ENCODE assay signal across 8 cellular contexts in genomic region chr12:6958609-6959375, GRCh38. TPM values are rescaled to one million over a fixed set of nuclear protein-coding genes. Genes with fewer than 3 reads are reported as not detected.
DNase-seq lines count a peak whose midpoint lies in the region; ATAC-seq and TF ChIP-seq lines count a peak whose summit lies in the region.

No MANE protein-coding gene starts in this region.

- H3K4me3 Mint-ChIP-seq in GM23338 = no peak overlapping the region
- peak overlapping the region; percentile 88 for H3K4me3 Mint-ChIP-seq in activated T-helper 2 cell treated with anti-CD3 and anti-CD28 coated beads, Interferon-gamma antibody, Interleukin-2, Interleukin-4, amounts not matched to agents 10 μg/mL and 5 μg/mL and 100 μg/mL, durations not matched to agents 14 hours and 24 hours and 36 hours (ENCODE audit: low read depth)

- H3K27me3 ChIP-seq in GM23338 (ENCODE audit: insufficient read depth) = no peaks in the 10 kb centered on the region
- no peaks in the 10 kb centered on the region for H3K27me3 ChIP-seq in lower lobe of right lung (ENCODE audit: low read depth)

- H3K4me1 ChIP-seq in GM23338 (ENCODE audit: insufficient read depth) = peaks cover 26% of the 10 kb centered on the region
- H3K4me1 ChIP-seq in lower lobe of right lung = peaks cover 91% of the 10 kb centered on the region

- peak; percentile 84 for DNase-seq in GM12864 (ENCODE audit: low read depth)
- no peak for DNase-seq in GM23338 (ENCODE audit: low spot score)
- peak; percentile 86 for DNase-seq in NOMO-1 treated with dmso at 0.1 percent for 144 hours (lab: John Stamatoyannopoulos, UW; ENCODE audit: unreplicated experiment)
- peak; percentile 68 for DNase-seq in activated T-helper 2 cell treated with anti-CD3 and anti-CD28 coated beads, Interferon-gamma antibody, Interleukin-2, Interleukin-4, amounts not matched to agents 10 μg/mL and 5 μg/mL and 100 μg/mL, durations not matched to agents 14 hours and 24 hours and 36 hours (ENCODE audit: low spot score)
- DNase-seq in lower lobe of right lung = peak; percentile 52
- DNase-seq in NCI-H69 (lab: John Stamatoyannopoulos, UW) = no peak
- DNase-seq in NCI-H446 treated with DMSO at 0.1 percent for 48 hours (lab: John Stamatoyannopoulos, UW) = no peak
- DNase-seq in putamen (ENCODE audit: low spot score) = no peak

- H3K4me2 ChIP-seq in GM23338 = no peak overlapping the region

- no peaks in the 10 kb centered on the region for H3K9me3 Mint-ChIP-seq in GM23338
- H3K9me3 Mint-ChIP-seq in activated T-helper 2 cell treated with anti-CD3 and anti-CD28 coated beads, Interferon-gamma antibody, Interleukin-2, Interleukin-4, amounts not matched to agents 10 μg/mL and 5 μg/mL and 100 μg/mL, durations not matched to agents 14 hours and 24 hours and 36 hours = no peaks in the 10 kb centered on the region

- peaks cover 32% of the 10 kb centered on the region for H3K4me1 Mint-ChIP-seq in GM23338
- peaks cover 73% of the 10 kb centered on the region for H3K4me1 Mint-ChIP-seq in activated T-helper 2 cell treated with anti-CD3 and anti-CD28 coated beads, Interferon-gamma antibody, Interleukin-2, Interleukin-4, amounts not matched to agents 10 μg/mL and 5 μg/mL and 100 μg/mL, durations not matched to agents 14 hours and 24 hours and 36 hours (ENCODE audit: low read depth)

- peaks cover 15% of the 10 kb centered on the region for H3F3A ChIP-seq in GM23338 (replicated peaks; ENCODE audit: low read depth)

- H3K9me3 ChIP-seq in lower lobe of right lung = no peaks in the 10 kb centered on the region

- ATAC-seq in GM23338 (no peak), lower lobe of right lung (no peak)

- intact Hi-C loops in activated T-helper 2 cell treated with anti-CD3 and anti-CD28 coated beads, Interferon-gamma antibody, Interleukin-2, Interleukin-4, amounts not matched to agents 10 μg/mL and 5 μg/mL and 100 μg/mL, durations not matched to agents 14 hours and 24 hours and 36 hours (cut with micrococcal nuclease) = no loop called here
- intact Hi-C loops in lower lobe of right lung (cut with DNase I) = no loop called here

- no peaks in the 10 kb centered on the region for H3K9me2 ChIP-seq in GM23338 (ENCODE audit: insufficient read depth)

- H3K36me3 ChIP-seq in GM23338 (ENCODE audit: insufficient read depth) (no peaks in the 10 kb centered on the region), lower lobe of right lung (peaks cover 43% of the 10 kb centered on the region)

- TF ChIP-seq CTCF in GM12864 (IDR thresholded peaks at IDR 0.05; ENCODE audit: low read depth, low read length, missing control alignments) (no peak), GM23338 (conservative IDR thresholded peaks at IDR 0.05; ENCODE audit: low read depth in 2 of 2) (no peak), lower lobe of right lung (IDR thresholded peaks at IDR 0.05) (no peak)

- H3K27ac Mint-ChIP-seq in GM23338 = peak overlapping the region; percentile 85
- H3K27ac Mint-ChIP-seq in activated T-helper 2 cell treated with anti-CD3 and anti-CD28 coated beads, Interferon-gamma antibody, Interleukin-2, Interleukin-4, amounts not matched to agents 10 μg/mL and 5 μg/mL and 100 μg/mL, durations not matched to agents 14 hours and 24 hours and 36 hours = peak overlapping the region; percentile 97

- H3K79me2 ChIP-seq in GM23338 (replicated peaks; ENCODE audit: insufficient read depth) = peaks cover 9% of the 10 kb centered on the region

- H3K36me3 Mint-ChIP-seq in GM23338 (ENCODE audit: low read depth) = no peaks in the 10 kb centered on the region; the same call in 2 of the 3 replicates
- H3K36me3 Mint-ChIP-seq in activated T-helper 2 cell treated with anti-CD3 and anti-CD28 coated beads, Interferon-gamma antibody, Interleukin-2, Interleukin-4, amounts not matched to agents 10 μg/mL and 5 μg/mL and 100 μg/mL, durations not matched to agents 14 hours and 24 hours and 36 hours (ENCODE audit: low read depth) = peaks cover 77% of the 10 kb centered on the region

- H2AFZ ChIP-seq in GM23338 = no peak overlapping the region

- peak overlapping the region; percentile 93 for H3K4me3 ChIP-seq in GM12864 (ENCODE audit: low read depth, low read length)
- no peak overlapping the region for H3K4me3 ChIP-seq in GM23338
- peak overlapping the region; percentile 33 for H3K4me3 ChIP-seq in lower lobe of right lung

- peaks cover 19% of the 10 kb centered on the region for H3K27me3 Mint-ChIP-seq in GM23338 (ENCODE audit: insufficient read depth, low read depth, poor library complexity)
- no peaks in the 10 kb centered on the region for H3K27me3 Mint-ChIP-seq in activated T-helper 2 cell treated with anti-CD3 and anti-CD28 coated beads, Interferon-gamma antibody, Interleukin-2, Interleukin-4, amounts not matched to agents 10 μg/mL and 5 μg/mL and 100 μg/mL, durations not matched to agents 14 hours and 24 hours and 36 hours (ENCODE audit: low read depth)

- no peak overlapping the region for H3K27ac ChIP-seq in GM23338 (ENCODE audit: low read depth)
- H3K27ac ChIP-seq in lower lobe of right lung = peak overlapping the region; percentile 90

- no peaks in the 10 kb centered on the region for H4K20me1 ChIP-seq in GM23338 (replicated peaks; ENCODE audit: insufficient read depth)

TF ChIP-seq in GM23338, 12 proteins besides CTCF, POLR2A, EP300 and RAD21 (continues in another document):
- TF ChIP-seq ZNF114 (CRISPR knock-in tag; IDR thresholded peaks at IDR 0.05) (no peak), NANOG (IDR thresholded peaks at IDR 0.05; ENCODE audit: borderline replicate concordance) (no peak), JUNB (IDR thresholded peaks at IDR 0.05; ENCODE audit: unreplicated experiment) (no peak), ETS1 (IDR thresholded peaks at IDR 0.05) (no peak)

RNA-seq across cellular contexts. Expression of gene PTPN6, which starts 7.6 kb away (rescaled TPM):
- total RNA-seq in GM23338 (2014; rRNA removed; shearing (Covaris generic)) = 24.7 and 25.3 TPM in 2 replicates
- polyA plus RNA-seq in GM23338 (2016; fragmentation: Nextera tagmentation; extraction: Ambion mirVana) = 35.4 and 40.6 TPM in 2 replicates
- 250 and 252 TPM in 2 replicates for total RNA-seq in activated T-helper 2 cell treated with anti-CD3 and anti-CD28 coated beads, Interferon-gamma antibody, Interleukin-2, Interleukin-4, amounts not matched to agents 10 μg/mL and 5 μg/mL and 100 μg/mL, durations not matched to agents 14 hours and 24 hours and 36 hours
- total RNA-seq in lower lobe of right lung = 209 TPM

RNA-seq across cellular contexts. Expression of gene PHB2, which starts 11.7 kb away (rescaled TPM):
- total RNA-seq in GM23338 (2014; rRNA removed; shearing (Covaris generic)) = 378 and 416 TPM in 2 replicates
- 224 and 238 TPM in 2 replicates for polyA plus RNA-seq in GM23338 (2016; fragmentation: Nextera tagmentation; extraction: Ambion mirVana)
- 381 and 391 TPM in 2 replicates for total RNA-seq in activated T-helper 2 cell treated with anti-CD3 and anti-CD28 coated beads, Interferon-gamma antibody, Interleukin-2, Interleukin-4, amounts not matched to agents 10 μg/mL and 5 μg/mL and 100 μg/mL, durations not matched to agents 14 hours and 24 hours and 36 hours
- total RNA-seq in lower lobe of right lung = 138 TPM

RNA-seq across cellular contexts. Expression of gene EMG1, which starts 11.9 kb away (rescaled TPM):
- 66.7 and 71.7 TPM in 2 replicates for total RNA-seq in GM23338 (2014; rRNA removed; shearing (Covaris generic))
- polyA plus RNA-seq in GM23338 (2016; fragmentation: Nextera tagmentation; extraction: Ambion mirVana) = 157 and 160 TPM in 2 replicates
- total RNA-seq in activated T-helper 2 cell treated with anti-CD3 and anti-CD28 coated beads, Interferon-gamma antibody, Interleukin-2, Interleukin-4, amounts not matched to agents 10 μg/mL and 5 μg/mL and 100 μg/mL, durations not matched to agents 14 hours and 24 hours and 36 hours = 104 and 112 TPM in 2 replicates
- total RNA-seq in lower lobe of right lung = 39.6 TPM

RNA-seq across cellular contexts. Expression of gene C12orf57, which starts 15.0 kb away (rescaled TPM):
- total RNA-seq in GM23338 (2014; rRNA removed; shearing (Covaris generic)) = 186 and 204 TPM in 2 replicates
- 262 and 285 TPM in 2 replicates for polyA plus RNA-seq in GM23338 (2016; fragmentation: Nextera tagmentation; extraction: Ambion mirVana)
- total RNA-seq in activated T-helper 2 cell treated with anti-CD3 and anti-CD28 coated beads, Interferon-gamma antibody, Interleukin-2, Interleukin-4, amounts not matched to agents 10 μg/mL and 5 μg/mL and 100 μg/mL, durations not matched to agents 14 hours and 24 hours and 36 hours = 158 and 173 TPM in 2 replicates
- total RNA-seq in lower lobe of right lung = 181 TPM

RNA-seq across cellular contexts. Expression of gene RNU7-1, which starts 15.2 kb away (rescaled TPM):
- not detected in 2 replicates for total RNA-seq in GM23338 (2014; rRNA removed; shearing (Covaris generic))
- polyA plus RNA-seq in GM23338 (2016; fragmentation: Nextera tagmentation; extraction: Ambion mirVana) = not detected in 2 replicates
- not detected in 2 replicates for total RNA-seq in activated T-helper 2 cell treated with anti-CD3 and anti-CD28 coated beads, Interferon-gamma antibody, Interleukin-2, Interleukin-4, amounts not matched to agents 10 μg/mL and 5 μg/mL and 100 μg/mL, durations not matched to agents 14 hours and 24 hours and 36 hours
- total RNA-seq in lower lobe of right lung = not detected

Comparison
In these comparisons a context has a peak if more than half of its experiments do, and no peak if none do; other contexts are left out.
1. DNase-seq: peak in GM12864 (single experiment), NOMO-1 treated with dmso at 0.1 percent for 144 hours (single experiment), activated T-helper 2 cell treated with anti-CD3 and anti-CD28 coated beads, Interferon-gamma antibody, Interleukin-2, Interleukin-4, amounts not matched to agents 10 μg/mL and 5 μg/mL and 100 μg/mL, durations not matched to agents 14 hours and 24 hours and 36 hours (single experiment) and lower lobe of right lung (single experiment); none in GM23338 (single experiment), NCI-H69 (single experiment), NCI-H446 treated with DMSO at 0.1 percent for 48 hours (single experiment) and putamen (single experiment).